ENCODE assay signal across 10 cellular contexts in the genomic region with DNA sequence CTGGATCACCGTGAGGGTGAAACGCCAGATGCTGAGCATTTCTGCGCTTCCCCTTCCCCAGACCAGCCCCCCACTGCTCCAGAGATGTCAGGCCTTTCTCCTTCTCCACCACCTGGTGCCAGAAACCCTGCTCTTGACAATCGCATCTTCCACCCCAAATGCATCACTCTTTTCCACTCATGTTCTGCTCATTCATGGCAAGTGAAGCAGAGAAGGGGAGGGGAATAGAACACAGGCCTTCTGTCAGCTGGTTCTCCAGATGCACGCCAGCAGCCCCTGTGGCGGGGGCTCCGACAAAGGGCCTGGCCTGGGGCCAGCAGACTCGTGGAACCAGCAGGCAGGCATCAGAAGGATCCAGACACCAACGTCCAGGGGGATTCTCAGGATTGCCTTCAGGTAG.
DNase-seq lines count a peak whose midpoint lies in the region; ATAC-seq and TF ChIP-seq lines count a peak whose summit lies in the region.
"Had no signal": no experiment of that assay in that cellular context is flagged by ENCODE, and none has a peak within 500 bp of the region (broad histone marks: within the 10 kb centered on the region; RNA-seq: fewer than 3 reads in every experiment).

No MANE protein-coding gene starts in this region.

- H3K4me3 ChIP-seq in CD4-positive, CD25-positive, alpha-beta regulatory T cell (ENCODE audit: low read depth, low read length) = no peak overlapping the region
- H3K4me3 ChIP-seq in IMR-90 (ENCODE audit: insufficient read depth, low read depth, low read length) = no peak overlapping the region
- H3K4me3 ChIP-seq: colonic mucosa had no signal

- TF ChIP-seq RAD21 in IMR-90 (IDR thresholded peaks at IDR 0.05; ENCODE audit: low read length) = no peak

- H2AFZ ChIP-seq in IMR-90 (replicated peaks; ENCODE audit: low read length, poor library complexity) = peak overlapping the region; percentile 0

- peak overlapping the region; percentile 44; the same call in 1 of the 2 replicates for H3K4me2 ChIP-seq in IMR-90 (ENCODE audit: low read depth, low read length)

- no peak for DNase-seq in CD4-positive, CD25-positive, alpha-beta regulatory T cell
- DNase-seq in IMR-90 = no peak
- DNase-seq in natural killer cell = no peak
- DNase-seq in stimulated activated CD4-positive, alpha-beta T cell treated with anti-CD3 and anti-CD28 coated beads, Interleukin-4, amount 100 ng/mL, for 4 hours = no peak
- DNase-seq: activated CD4-positive, alpha-beta T cell treated with anti-CD3 and anti-CD28 coated beads for 1 hour; colonic mucosa had no signal

- H2BK20ac ChIP-seq in IMR-90 (ENCODE audit: low read depth, low read length) = no peak overlapping the region

- no peak overlapping the region for H3K4ac ChIP-seq in IMR-90 (ENCODE audit: low read depth, low read length)

- H2AK9ac ChIP-seq in IMR-90 (replicated peaks; ENCODE audit: low read depth, low read length, poor library complexity) = no peak overlapping the region

- peaks cover 20 to 47% of the 10 kb centered on the region in 2 experiments for H3K79me1 ChIP-seq in IMR-90 (ENCODE audit: low read depth in 1 of 2, low read length in 2 of 2)

- H4K91ac ChIP-seq in IMR-90 (ENCODE audit: insufficient read depth, low read depth, low read length) = no peak overlapping the region

- TF ChIP-seq CTCF in IMR-90 (conservative IDR thresholded peaks at IDR 0.05; ENCODE audit: low read depth, low read length) (no peak), natural killer cell (IDR thresholded peaks at IDR 0.05) (no peak)

- H3K36me3 ChIP-seq in CD4-positive, CD25-positive, alpha-beta regulatory T cell (ENCODE audit: control insufficient read depth, insufficient read depth, low read length) = no peaks in the 10 kb centered on the region
- H3K36me3 ChIP-seq in IMR-90 (ENCODE audit: control insufficient read depth, insufficient read depth, low read length) = 0 out of 2 replicates have a peak, but pooled peaks cover 2% of the 10 kb centered on the region
- H3K36me3 ChIP-seq: colonic mucosa had no signal

- CTCF ChIA-PET in IMR-90 (lab: Yijun Ruan, JAX) = no interaction called here

- no peaks in the 10 kb centered on the region for H3K27me3 Mint-ChIP-seq in CD4-positive, CD25-positive, alpha-beta regulatory T cell
- H3K27me3 Mint-ChIP-seq in activated naive CD8-positive, alpha-beta T cell = no peaks in the 10 kb centered on the region
- H3K27me3 Mint-ChIP-seq in natural killer cell (ENCODE audit: low read depth in 2 of 2) = no peaks in the 10 kb centered on the region

- WGBS in IMR-90 (ENCODE audit: extremely low coverage in 2 of 2, insufficient read length in 1 of 2), 2 experiments = 38% methylated on average over 3 of the region's 9 CpGs; no CpG with 5 or more reads in 1 of the 2 experiments

- peaks cover 12% of the 10 kb centered on the region for H3K4me1 ChIP-seq in CD4-positive, CD25-positive, alpha-beta regulatory T cell (ENCODE audit: control insufficient read depth, insufficient read depth, low read length, poor library complexity, severe bottlenecking)
- peaks cover 7% of the 10 kb centered on the region; the same call in 1 of the 2 replicates for H3K4me1 ChIP-seq in IMR-90 (ENCODE audit: control insufficient read depth, insufficient read depth, low read length)
- H3K4me1 ChIP-seq: colonic mucosa had no signal

- H4K20me1 ChIP-seq in IMR-90 (ENCODE audit: insufficient read depth, low read length) = peaks cover 33% of the 10 kb centered on the region

- intact Hi-C loops in IMR-90 (cut with micrococcal nuclease) = no loop called here
- intact Hi-C loops in natural killer cell (cut with micrococcal nuclease) = no loop called here

- no peak overlapping the region for H3K56ac ChIP-seq in IMR-90 (ENCODE audit: extremely low read depth, insufficient read depth, low read length)

- H3K9me3 Mint-ChIP-seq in CD4-positive, CD25-positive, alpha-beta regulatory T cell = peaks cover 0 to 5% (median 0%) of the 10 kb centered on the region in 7 donors
- no peaks in the 10 kb centered on the region for H3K9me3 Mint-ChIP-seq in activated naive CD8-positive, alpha-beta T cell (ENCODE audit: low read depth)
- no peaks in the 10 kb centered on the region for H3K9me3 Mint-ChIP-seq in natural killer cell

- H3K23ac ChIP-seq in IMR-90 (ENCODE audit: low read depth, low read length) = peak overlapping the region; percentile 21; the same call in 1 of the 2 replicates

- in situ Hi-C loops in IMR-90 (cut with MboI; ENCODE audit: low sequenced_read_pairs) = no loop called here

- no peaks in the 10 kb centered on the region for H3K27me3 ChIP-seq in CD4-positive, CD25-positive, alpha-beta regulatory T cell (ENCODE audit: control insufficient read depth, insufficient read depth, low read length)
- no peaks in the 10 kb centered on the region for H3K27me3 ChIP-seq in IMR-90 (ENCODE audit: control insufficient read depth, insufficient read depth, low read length)
- H3K27me3 ChIP-seq: colonic mucosa had no signal

- no peaks in the 10 kb centered on the region for H3K9me3 ChIP-seq in CD4-positive, CD25-positive, alpha-beta regulatory T cell (ENCODE audit: control insufficient read depth in 2 of 2, low read length in 2 of 2)
- H3K9me3 ChIP-seq in IMR-90 (ENCODE audit: control insufficient read depth, insufficient read depth, low read length) = no peaks in the 10 kb centered on the region
- H3K9me3 ChIP-seq: colonic mucosa had no signal

- no peak for ATAC-seq in CD4-positive, CD25-positive, alpha-beta regulatory T cell (ENCODE audit: low read depth in 2 of 2)
- ATAC-seq in IMR-90 (ENCODE audit: low read depth) = no peak; the same call in 1 of the 2 replicates
- no peak for ATAC-seq in natural killer cell
- ATAC-seq in GM21723 (IDR thresholded peaks at IDR 0.05; ENCODE audit: unreplicated experiment) = no peak
- no peak for ATAC-seq in HG02588 (IDR thresholded peaks at IDR 0.05; ENCODE audit: unreplicated experiment)
- ATAC-seq in GM19035 (IDR thresholded peaks at IDR 0.05; ENCODE audit: unreplicated experiment) = no peak

- no peak overlapping the region for H2BK120ac ChIP-seq in IMR-90 (ENCODE audit: low read depth, low read length)

- H3K27ac Mint-ChIP-seq in CD4-positive, CD25-positive, alpha-beta regulatory T cell = peak overlapping the region in 2 of 3 donors; percentile 75 to 82
- peak overlapping the region; percentile 87 for H3K27ac Mint-ChIP-seq in activated naive CD8-positive, alpha-beta T cell
- H3K27ac Mint-ChIP-seq in natural killer cell = peak overlapping the region; percentile 80 to 88

- peak overlapping the region in 2 of 4 donors; percentile 54 to 62 for H3K4me3 Mint-ChIP-seq in CD4-positive, CD25-positive, alpha-beta regulatory T cell
- H3K4me3 Mint-ChIP-seq in activated naive CD8-positive, alpha-beta T cell = peak overlapping the region; percentile 79
- peak overlapping the region; percentile 74 for H3K4me3 Mint-ChIP-seq in natural killer cell

- no peak overlapping the region for H3K9ac ChIP-seq in IMR-90 (ENCODE audit: low read depth, low read length)

- H3K18ac ChIP-seq in IMR-90 (ENCODE audit: low read depth, low read length) = no peak overlapping the region

- peaks cover 13% of the 10 kb centered on the region for H3K9me1 ChIP-seq in IMR-90 (ENCODE audit: insufficient read depth, low read length)

- H2BK5ac ChIP-seq in IMR-90 (ENCODE audit: low read depth, low read length, poor library complexity, severe bottlenecking) = no peak overlapping the region

- BruUV-seq in IMR-90 (replicated peaks; lab: Mats Ljungman, UMichigan) = no TSS peak

- no peak for TF ChIP-seq POLR2A in IMR-90 (IDR thresholded peaks at IDR 0.05; ENCODE audit: low read depth, low read length)

- H3K14ac ChIP-seq in IMR-90 (replicated peaks; ENCODE audit: low read depth, low read length) = no peak overlapping the region

- POLR2A ChIA-PET in IMR-90 (lab: Charles Lee; ENCODE audit: unreplicated experiment) = no interaction called here

- peaks cover 12% of the 10 kb centered on the region for H3K36me3 Mint-ChIP-seq in CD4-positive, CD25-positive, alpha-beta regulatory T cell
- peaks cover 3% of the 10 kb centered on the region for H3K36me3 Mint-ChIP-seq in activated naive CD8-positive, alpha-beta T cell
- no peaks in the 10 kb centered on the region for H3K36me3 Mint-ChIP-seq in natural killer cell

- H3K27ac ChIP-seq in CD4-positive, CD25-positive, alpha-beta regulatory T cell (ENCODE audit: insufficient read depth, low read length, poor library complexity, severe bottlenecking) = no peak overlapping the region
- no peak overlapping the region for H3K27ac ChIP-seq in IMR-90 (ENCODE audit: insufficient read depth, low read length)
- H3K27ac ChIP-seq: colonic mucosa had no signal

- dilution Hi-C loops in IMR-90 (cut with HindIII; ENCODE audit: low sequenced_read_pairs, unreplicated experiment) = no loop called here

- H3K4me1 Mint-ChIP-seq in CD4-positive, CD25-positive, alpha-beta regulatory T cell = peaks cover 20 to 66% (median 30%) of the 10 kb centered on the region in 4 donors
- H3K4me1 Mint-ChIP-seq in activated naive CD8-positive, alpha-beta T cell (ENCODE audit: low read depth) = peaks cover 30% of the 10 kb centered on the region
- H3K4me1 Mint-ChIP-seq in natural killer cell = peaks cover 26 to 42% of the 10 kb centered on the region in 2 donors

- H4K5ac ChIP-seq in IMR-90 (ENCODE audit: low read depth, low read length) = peak overlapping the region; percentile 33; the same call in 1 of the 2 replicates

- H2BK15ac ChIP-seq in IMR-90 (ENCODE audit: low read depth, low read length) = no peak overlapping the region

- no peak overlapping the region; the same call in 1 of the 2 replicates for H2AK5ac ChIP-seq in IMR-90 (ENCODE audit: low read depth, low read length)

- 0 out of 4 replicates have a peak overlapping the region, but pooled peaks of 1 of the 2 experiments have one; percentile 1 for H4K8ac ChIP-seq in IMR-90 (ENCODE audit: low read depth in 2 of 2, low read length in 2 of 2)

TF ChIP-seq in IMR-90, 13 proteins besides CTCF, POLR2A, EP300 and RAD21 (continues in another document):
- TF ChIP-seq MXI1 (IDR thresholded peaks at IDR 0.05; ENCODE audit: borderline replicate concordance, low read depth, low read length) (no peak), SMC3 (IDR thresholded peaks at IDR 0.05; ENCODE audit: low read depth, low read length) (no peak), CEBPB (IDR thresholded peaks at IDR 0.05; ENCODE audit: low read depth, low read length) (no peak), MAFK (IDR thresholded peaks at IDR 0.05; ENCODE audit: low read depth, low read length) (no peak), MAZ (IDR thresholded peaks at IDR 0.05; ENCODE audit: borderline replicate concordance, low read depth, low read length) (no peak), CHD1 (IDR thresholded peaks at IDR 0.05; ENCODE audit: low read depth, low read length) (no peak)
- TF ChIP-seq, protein P1, sequence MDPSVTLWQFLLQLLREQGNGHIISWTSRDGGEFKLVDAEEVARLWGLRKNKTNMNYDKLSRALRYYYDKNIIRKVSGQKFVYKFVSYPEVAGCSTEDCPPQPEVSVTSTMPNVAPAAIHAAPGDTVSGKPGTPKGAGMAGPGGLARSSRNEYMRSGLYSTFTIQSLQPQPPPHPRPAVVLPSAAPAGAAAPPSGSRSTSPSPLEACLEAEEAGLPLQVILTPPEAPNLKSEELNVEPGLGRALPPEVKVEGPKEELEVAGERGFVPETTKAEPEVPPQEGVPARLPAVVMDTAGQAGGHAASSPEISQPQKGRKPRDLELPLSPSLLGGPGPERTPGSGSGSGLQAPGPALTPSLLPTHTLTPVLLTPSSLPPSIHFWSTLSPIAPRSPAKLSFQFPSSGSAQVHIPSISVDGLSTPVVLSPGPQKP (IDR thresholded peaks at IDR 0.05; ENCODE audit: borderline replicate concordance, low read depth, low read length) = no peak
